ENCODE assay signal across 1 cellular context in genomic region chr6:36897629-36898028, GRCh38.
TF ChIP-seq lines count a peak whose summit lies in the region.

No MANE protein-coding gene starts in this region.

TF ChIP-seq in HCT116, 20 proteins besides CTCF, POLR2A, EP300 and RAD21 (continued from another document):
- TF ChIP-seq REST (IDR thresholded peaks at IDR 0.05; ENCODE audit: low read depth), result no peak
- no peak for TF ChIP-seq YY1 (IDR thresholded peaks at IDR 0.05; ENCODE audit: extremely low read depth, insufficient replicate concordance, low read depth, low read length)
- TF ChIP-seq ZNF274 (IDR thresholded peaks at IDR 0.05; ENCODE audit: low read depth, low read length), result no peak
- no peak for TF ChIP-seq MAX (IDR thresholded peaks at IDR 0.05)
- no peak for TF ChIP-seq SIN3A (IDR thresholded peaks at IDR 0.05; ENCODE audit: low read depth)
